Comparison of ENCODE assay signal across 8 cellular contexts in the genomic region with DNA sequence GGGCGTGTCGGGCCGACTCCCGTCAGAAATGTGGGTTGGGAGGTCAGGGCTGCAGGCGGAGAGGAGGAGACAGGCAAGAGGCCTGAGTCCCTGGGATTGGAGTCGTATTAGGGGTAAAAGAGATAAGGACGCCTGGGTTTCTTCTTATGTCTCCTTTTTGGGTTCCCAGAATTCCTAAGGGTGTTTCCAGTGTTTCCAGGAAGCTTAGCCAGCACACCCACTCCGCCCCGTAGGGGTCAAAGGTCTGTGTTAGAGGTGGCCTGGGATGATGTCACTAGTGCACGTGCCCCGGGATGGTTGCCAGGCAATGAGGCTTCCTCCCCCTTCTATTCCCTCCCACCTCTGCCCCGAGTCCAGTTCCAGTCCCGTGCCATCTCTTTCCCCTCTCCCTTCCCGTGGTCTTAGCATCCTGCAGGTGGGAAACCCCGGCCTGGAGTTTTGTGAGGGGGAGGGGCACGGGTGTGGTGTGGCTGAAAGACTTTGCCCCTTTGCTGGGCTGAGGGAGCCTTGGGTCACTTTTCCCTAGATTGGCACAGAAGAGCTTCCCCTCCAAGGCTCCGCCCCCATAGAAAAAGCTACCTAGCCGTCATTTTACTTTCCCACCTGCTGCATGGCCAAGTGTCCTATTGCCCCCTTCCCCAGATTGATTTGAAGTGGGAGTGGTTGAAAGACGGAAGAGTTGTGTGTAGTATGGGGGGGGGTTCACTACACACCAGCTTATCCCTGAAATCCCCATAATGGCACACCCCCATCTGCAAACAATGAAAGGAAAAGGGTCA. TPM values are rescaled to one million over a fixed set of nuclear protein-coding genes. Genes with fewer than 3 reads are reported as not detected.
DNase-seq lines count a peak whose midpoint lies in the region; ATAC-seq and TF ChIP-seq lines count a peak whose summit lies in the region.

No MANE protein-coding gene starts in this region.

- H3K27ac ChIP-seq in neuronal stem cell (replicated peaks; ENCODE audit: low read length) (peak overlapping the region; percentile 89), upper lobe of right lung (peak overlapping the region; percentile 99)

- peak overlapping the region; percentile 100 for H3K4me2 ChIP-seq in neuronal stem cell (ENCODE audit: insufficient read depth, low read length, poor library complexity, severe bottlenecking)

- H4K8ac ChIP-seq in neuronal stem cell (ENCODE audit: low read depth, low read length), result no peak overlapping the region

- peak; percentile 50 for TF ChIP-seq POLR2A in Raji (IDR thresholded peaks at IDR 0.05; ENCODE audit: insufficient read depth, low read depth, low read length)

- H3K4me1 Mint-ChIP-seq in activated naive CD8-positive, alpha-beta T cell treated with anti-CD3 and anti-CD28 coated beads, Interleukin-2, amount 10 ng/mL, durations not matched to agents 7 days and 5 days, result peaks cover 48% of the 10 kb centered on the region
- H3K4me1 Mint-ChIP-seq in glutamatergic neuron (ENCODE audit: low read depth, unreplicated experiment), result peaks cover 33% of the 10 kb centered on the region

- no peak overlapping the region for H3K4ac ChIP-seq in neuronal stem cell (ENCODE audit: low read length)

- peak overlapping the region; percentile 41 for H2BK15ac ChIP-seq in neuronal stem cell (ENCODE audit: low read length)

- peak overlapping the region; percentile 88 for H3K4me3 Mint-ChIP-seq in activated naive CD8-positive, alpha-beta T cell treated with anti-CD3 and anti-CD28 coated beads, Interleukin-2, amount 10 ng/mL, durations not matched to agents 7 days and 5 days
- H3K4me3 Mint-ChIP-seq in glutamatergic neuron (ENCODE audit: unreplicated experiment), result peak overlapping the region; percentile 99

- H4K91ac ChIP-seq in neuronal stem cell (ENCODE audit: low read depth, low read length, poor library complexity), result no peak overlapping the region

- H3K9ac ChIP-seq in neuronal stem cell (ENCODE audit: low read depth, low read length, poor library complexity), result peak overlapping the region; percentile 66

- no peak overlapping the region for H2BK120ac ChIP-seq in neuronal stem cell (ENCODE audit: low read depth, low read length)

- H3K27me3 ChIP-seq in neuronal stem cell (ENCODE audit: control insufficient read depth in 3 of 3, insufficient read depth in 3 of 3, low read depth in 1 of 3, low read length in 3 of 3), result peaks cover 0 to 8% (median 5%) of the 10 kb centered on the region in 3 experiments
- H3K27me3 ChIP-seq in upper lobe of right lung, result no peaks in the 10 kb centered on the region

- DNase-seq in ELF-1 (ENCODE audit: low read depth, low spot score), result peak; percentile 99
- DNase-seq in MV-4-11 (lab: John Stamatoyannopoulos, UW), result peak; percentile 95
- DNase-seq in activated naive CD8-positive, alpha-beta T cell treated with anti-CD3 and anti-CD28 coated beads, Interleukin-2, amount 10 ng/mL, durations not matched to agents 7 days and 5 days, result peak; percentile 59
- DNase-seq in glutamatergic neuron, result peak; percentile 98
- peak; percentile 98 for DNase-seq in neuronal stem cell (ENCODE audit: low spot score)
- peak; percentile 94 for DNase-seq in upper lobe of right lung

- TF ChIP-seq CTCF in glutamatergic neuron (IDR thresholded peaks at IDR 0.05; ENCODE audit: partially characterized antibody, unreplicated experiment) (no peak), upper lobe of right lung (IDR thresholded peaks at IDR 0.05) (no peak)

- peaks cover 5 to 15% of the 10 kb centered on the region in 2 donors for H3K36me3 ChIP-seq in neuronal stem cell (replicated peaks in 1 of 2; ENCODE audit: control insufficient read depth in 2 of 2, insufficient read depth in 2 of 2, low read length in 2 of 2)
- peaks cover 5% of the 10 kb centered on the region for H3K36me3 ChIP-seq in upper lobe of right lung

- no peaks in the 10 kb centered on the region for H3K9me3 Mint-ChIP-seq in activated naive CD8-positive, alpha-beta T cell treated with anti-CD3 and anti-CD28 coated beads, Interleukin-2, amount 10 ng/mL, durations not matched to agents 7 days and 5 days
- peaks cover 45% of the 10 kb centered on the region for H3K9me3 Mint-ChIP-seq in glutamatergic neuron (ENCODE audit: unreplicated experiment)

- no peaks in the 10 kb centered on the region for H3K36me3 Mint-ChIP-seq in activated naive CD8-positive, alpha-beta T cell treated with anti-CD3 and anti-CD28 coated beads, Interleukin-2, amount 10 ng/mL, durations not matched to agents 7 days and 5 days
- peaks cover 5% of the 10 kb centered on the region for H3K36me3 Mint-ChIP-seq in glutamatergic neuron (ENCODE audit: unreplicated experiment)

- H2BK12ac ChIP-seq in neuronal stem cell (ENCODE audit: low read length), result no peak overlapping the region

- no peak overlapping the region for H3K23ac ChIP-seq in neuronal stem cell (ENCODE audit: low read depth, low read length, poor library complexity)

- H2BK5ac ChIP-seq in neuronal stem cell (ENCODE audit: low read length), result peak overlapping the region; percentile 96

- no CpG with 5 or more reads among the region's 19 CpGs for WGBS in neuronal stem cell (ENCODE audit: extremely low coverage in 2 of 2, insufficient read length in 2 of 2, insufficient replicate concordance in 1 of 2), 2 donors

- no peak overlapping the region for H2AK5ac ChIP-seq in neuronal stem cell (ENCODE audit: low read depth, low read length)

- peak overlapping the region; percentile 78 for H3K27ac Mint-ChIP-seq in activated naive CD8-positive, alpha-beta T cell treated with anti-CD3 and anti-CD28 coated beads, Interleukin-2, amount 10 ng/mL, durations not matched to agents 7 days and 5 days
- peak overlapping the region; percentile 98 for H3K27ac Mint-ChIP-seq in glutamatergic neuron (ENCODE audit: unreplicated experiment)

- H3K18ac ChIP-seq in neuronal stem cell (ENCODE audit: low read length), result peak overlapping the region; percentile 95

- intact Hi-C loops in upper lobe of right lung (cut with DNase I), result no loop called here

- H3K4me3 ChIP-seq in neuronal stem cell (ENCODE audit: low read length in 2 of 2) (peak overlapping the region; percentile 79 to 86), upper lobe of right lung (peak overlapping the region; percentile 83)

- H3K4me1 ChIP-seq in neuronal stem cell (ENCODE audit: control insufficient read depth in 2 of 2, insufficient read depth in 1 of 2, low read depth in 1 of 2, low read length in 2 of 2) (peaks cover 35 to 45% of the 10 kb centered on the region in 2 donors), upper lobe of right lung (peaks cover 46% of the 10 kb centered on the region)

- POLR2A ChIA-PET in activated naive CD8-positive, alpha-beta T cell treated with anti-CD3 and anti-CD28 coated beads, Interleukin-2, amount 10 ng/mL, durations not matched to agents 7 days and 5 days (lab: Charles Lee), result interaction anchor here (0.6 to 2.7 kb wide), 5 partner anchors 14 to 1080 kb away, joined by 4 to 21 read pairs (median 7); a partner anchor contains a TSS

- H3K14ac ChIP-seq in neuronal stem cell (ENCODE audit: low read length), result no peak overlapping the region

- ATAC-seq in activated naive CD8-positive, alpha-beta T cell treated with anti-CD3 and anti-CD28 coated beads, Interleukin-2, amount 10 ng/mL, durations not matched to agents 7 days and 5 days (ENCODE audit: low read depth), result no peak
- ATAC-seq in upper lobe of right lung (peak; percentile 38), GM18498 (IDR thresholded peaks at IDR 0.05; ENCODE audit: unreplicated experiment) (no peak)

- peak overlapping the region; percentile 81 for H2AFZ ChIP-seq in neuronal stem cell (ENCODE audit: low read length)

- H3K9me3 ChIP-seq in neuronal stem cell (replicated peaks in 1 of 2; ENCODE audit: control insufficient read depth in 2 of 2, insufficient read depth in 1 of 2, low read depth in 1 of 2, low read length in 2 of 2) (no peaks in the 10 kb centered on the region), upper lobe of right lung (no peaks in the 10 kb centered on the region)

- H3K79me1 ChIP-seq in neuronal stem cell (ENCODE audit: low read depth, low read length), result no peaks in the 10 kb centered on the region

- H3K27me3 Mint-ChIP-seq in activated naive CD8-positive, alpha-beta T cell treated with anti-CD3 and anti-CD28 coated beads, Interleukin-2, amount 10 ng/mL, durations not matched to agents 7 days and 5 days, result peaks cover 13% of the 10 kb centered on the region
- peaks cover 44% of the 10 kb centered on the region for H3K27me3 Mint-ChIP-seq in glutamatergic neuron (ENCODE audit: unreplicated experiment)

RNA-seq across cellular contexts. Expression of a gene that starts 2.8 kb away (rescaled TPM):
- 10 to 100 TPM; 43.4 to 50.9 TPM for total RNA-seq in activated naive CD8-positive, alpha-beta T cell treated with anti-CD3 and anti-CD28 coated beads, Interleukin-2, amount 10 ng/mL, durations not matched to agents 7 days and 5 days
- total RNA-seq in glutamatergic neuron (ENCODE audit: unreplicated experiment) (191 TPM), upper lobe of right lung (48.3 TPM)
- 20.0 TPM for polyA plus RNA-seq in neuronal stem cell (2013, experiment 1 of 2)
- polyA plus RNA-seq in neuronal stem cell (2013, experiment 2 of 2), result 21.1 TPM

RNA-seq across cellular contexts. Expression of a gene that starts 18.1 kb away (rescaled TPM):
- 1 to 10 TPM; 2.9 to 3.7 TPM for total RNA-seq in activated naive CD8-positive, alpha-beta T cell treated with anti-CD3 and anti-CD28 coated beads, Interleukin-2, amount 10 ng/mL, durations not matched to agents 7 days and 5 days
- total RNA-seq in glutamatergic neuron (ENCODE audit: unreplicated experiment), result 23.7 TPM
- polyA plus RNA-seq in neuronal stem cell (2013, experiment 1 of 2), result 132 TPM
- polyA plus RNA-seq in neuronal stem cell (2013, experiment 2 of 2), result 128 TPM
- 10.7 TPM for total RNA-seq in upper lobe of right lung

RNA-seq across cellular contexts. Expression of a gene that starts 20.6 kb away (rescaled TPM):
- total RNA-seq in activated naive CD8-positive, alpha-beta T cell treated with anti-CD3 and anti-CD28 coated beads, Interleukin-2, amount 10 ng/mL, durations not matched to agents 7 days and 5 days, result 10 to 100 TPM; 62.1 to 71.7 TPM
- total RNA-seq in glutamatergic neuron (ENCODE audit: unreplicated experiment) (49.7 TPM), upper lobe of right lung (58.7 TPM)
- 74.6 TPM for polyA plus RNA-seq in neuronal stem cell (2013, experiment 1 of 2)
- 76.9 TPM for polyA plus RNA-seq in neuronal stem cell (2013, experiment 2 of 2)

RNA-seq across cellular contexts. Expression of a gene that starts 21.0 kb away (rescaled TPM):
- 1 to 10 TPM; 7.3 to 7.9 TPM for total RNA-seq in activated naive CD8-positive, alpha-beta T cell treated with anti-CD3 and anti-CD28 coated beads, Interleukin-2, amount 10 ng/mL, durations not matched to agents 7 days and 5 days
- total RNA-seq in glutamatergic neuron (ENCODE audit: unreplicated experiment), result 9.2 TPM
- polyA plus RNA-seq in neuronal stem cell (2013, experiment 1 of 2), result 10.9 TPM
- polyA plus RNA-seq in neuronal stem cell (2013, experiment 2 of 2), result 10.9 TPM
- total RNA-seq in upper lobe of right lung, result 7.2 TPM

RNA-seq across cellular contexts. Expression of a gene that starts 51.8 kb away (rescaled TPM):
- 100 to 1,000 TPM; 194 to 199 TPM for total RNA-seq in activated naive CD8-positive, alpha-beta T cell treated with anti-CD3 and anti-CD28 coated beads, Interleukin-2, amount 10 ng/mL, durations not matched to agents 7 days and 5 days
- total RNA-seq in glutamatergic neuron (ENCODE audit: unreplicated experiment) (129 TPM), upper lobe of right lung (93.0 TPM)
- polyA plus RNA-seq in neuronal stem cell (2013, experiment 1 of 2), result 17.8 TPM
- polyA plus RNA-seq in neuronal stem cell (2013, experiment 2 of 2), result 15.7 TPM
